ENCODE assay signal across 8 cellular contexts in genomic region chr9:128321343-128321742, GRCh38. TPM values are rescaled to one million over a fixed set of nuclear protein-coding genes. Genes with fewer than 3 reads are reported as not detected.
A peak's percentile ranks its signal among the peaks of the same experiment; 100 is the strongest.
DNase-seq lines count a peak whose midpoint lies in the region; ATAC-seq, FAIRE-seq and TF ChIP-seq lines count a peak whose summit lies in the region.

No MANE protein-coding gene starts in this region.

- CTCF ChIA-PET in naive thymus-derived CD4-positive, alpha-beta T cell (lab: Charles Lee), result interaction anchor here (0.7 to 1.2 kb wide), 2 partner anchors 13 to 50 kb away, joined by 3 to 4 read pairs; partner anchors contain the start of gene URM1

- peaks cover 0 to 5% (median 0%) of the 10 kb centered on the region in 11 donors for H3K9me3 Mint-ChIP-seq in naive thymus-derived CD4-positive, alpha-beta T cell

- H3K27ac Mint-ChIP-seq in naive thymus-derived CD4-positive, alpha-beta T cell, result peak overlapping the region in 3 of 9 donors; percentile 97 to 99 (median 98)

- DNase-seq in AG10803 (ENCODE audit: low read depth) (no peak), bronchial epithelial cell (ENCODE audit: low read depth) (no peak), NCI-H2081 (lab: John Stamatoyannopoulos, UW) (no peak)
- no peak for DNase-seq in naive thymus-derived CD4-positive, alpha-beta T cell
- DNase-seq in activated CD4-positive, alpha-beta T cell treated with anti-CD3 and anti-CD28 coated beads for 48 hours, result no peak

- ATAC-seq in naive thymus-derived CD4-positive, alpha-beta T cell, result no peak
- ATAC-seq in HG03521 (IDR thresholded peaks at IDR 0.05; ENCODE audit: unreplicated experiment), result no peak
- ATAC-seq in GM18502 (IDR thresholded peaks at IDR 0.05; ENCODE audit: poor library complexity, unreplicated experiment), result no peak

- no peak overlapping the region for H3K9ac ChIP-seq in KMS-11

- peaks cover 4 to 48% (median 29%) of the 10 kb centered on the region in 7 donors for H3K4me1 Mint-ChIP-seq in naive thymus-derived CD4-positive, alpha-beta T cell

- H4K20me1 ChIP-seq in KMS-11 (ENCODE audit: insufficient read depth), result no peaks in the 10 kb centered on the region

- H3K4me3 Mint-ChIP-seq in naive thymus-derived CD4-positive, alpha-beta T cell, result peak overlapping the region in 9 of 10 donors; percentile 82 to 97 (median 95)

- POLR2A ChIA-PET in naive thymus-derived CD4-positive, alpha-beta T cell (lab: Charles Lee), result interaction anchor here (1.0 to 1.4 kb wide), 3 partner anchors 14 to 230 kb away, joined by 3 to 4 read pairs (median 3); partner anchors contain the start of genes GOLGA2 and SWI5

- no peaks in the 10 kb centered on the region for H3K9me3 ChIP-seq in naive thymus-derived CD4-positive, alpha-beta T cell (ENCODE audit: control insufficient read depth in 2 of 3, low read length in 3 of 3)

- FAIRE-seq in bronchial epithelial cell (lab: Jason Lieb, UNC), result no peak

- peak overlapping the region; percentile 61 for H3K4me2 ChIP-seq in KMS-11

- H3K4me3 ChIP-seq in AG10803 (ENCODE audit: low read length), result peak overlapping the region; percentile 77
- no peak overlapping the region for H3K4me3 ChIP-seq in KMS-11 (IDR thresholded peaks at IDR 0.05; ENCODE audit: insufficient read depth, low read depth, low read length)
- peak overlapping the region; percentile 84 for H3K4me3 ChIP-seq in bronchial epithelial cell (ENCODE audit: low read depth, low read length)
- H3K4me3 ChIP-seq in naive thymus-derived CD4-positive, alpha-beta T cell (ENCODE audit: low read length), result no peak overlapping the region

- H3K4me1 ChIP-seq in KMS-11 (ENCODE audit: low read depth, poor library complexity, severe bottlenecking), result peaks cover 16% of the 10 kb centered on the region
- H3K4me1 ChIP-seq in naive thymus-derived CD4-positive, alpha-beta T cell (ENCODE audit: control insufficient read depth in 2 of 2, insufficient read depth in 2 of 2, low read length in 2 of 2), result peaks cover 10 to 13% of the 10 kb centered on the region in 2 donors

- TF ChIP-seq CTCF in AG10803 (conservative IDR thresholded peaks at IDR 0.05; ENCODE audit: low read length), result no peak
- no peak for TF ChIP-seq CTCF in KMS-11 (conservative IDR thresholded peaks at IDR 0.05; ENCODE audit: low read depth, low read length)
- TF ChIP-seq CTCF in bronchial epithelial cell (IDR thresholded peaks at IDR 0.05; ENCODE audit: insufficient read depth, low read length, severe bottlenecking), result no peak

- H3K27me3 Mint-ChIP-seq in naive thymus-derived CD4-positive, alpha-beta T cell, result peaks cover 0 to 2% (median 0%) of the 10 kb centered on the region in 5 donors

- H3K36me3 Mint-ChIP-seq in naive thymus-derived CD4-positive, alpha-beta T cell, result peaks cover 0 to 18% (median 4%) of the 10 kb centered on the region in 5 donors

- H3K27me3 ChIP-seq in KMS-11 (ENCODE audit: insufficient read depth, low read depth), result no peaks in the 10 kb centered on the region
- H3K27me3 ChIP-seq in bronchial epithelial cell (ENCODE audit: control insufficient read depth, insufficient read depth, low read length), result no peaks in the 10 kb centered on the region
- no peaks in the 10 kb centered on the region for H3K27me3 ChIP-seq in naive thymus-derived CD4-positive, alpha-beta T cell (ENCODE audit: control insufficient read depth in 2 of 2, insufficient read depth in 2 of 2, low read length in 2 of 2)

- no peak overlapping the region for H3K27ac ChIP-seq in KMS-11
- H3K27ac ChIP-seq in naive thymus-derived CD4-positive, alpha-beta T cell (ENCODE audit: low read depth, low read length), result peak overlapping the region; percentile 85

- peaks cover 29% of the 10 kb centered on the region for H3K79me2 ChIP-seq in KMS-11 (ENCODE audit: insufficient read depth, low read depth)

- no peak overlapping the region for H2AFZ ChIP-seq in KMS-11 (ENCODE audit: low read depth)

- H3K36me3 ChIP-seq in KMS-11 (ENCODE audit: insufficient read depth) (no peaks in the 10 kb centered on the region), bronchial epithelial cell (ENCODE audit: control insufficient read depth, insufficient read depth, low read length) (peaks cover 9% of the 10 kb centered on the region)
- H3K36me3 ChIP-seq in naive thymus-derived CD4-positive, alpha-beta T cell (ENCODE audit: control insufficient read depth in 2 of 3, insufficient read depth in 3 of 3, low read length in 3 of 3), result peaks cover 0 to 36% (median 11%) of the 10 kb centered on the region in 3 experiments

- intact Hi-C loops in naive thymus-derived CD4-positive, alpha-beta T cell (cut with micrococcal nuclease), result loop anchor here (5.0 kb wide), 4 partner anchors 129 to 626 kb away; partner anchors contain the start of genes CIZ1 (in 2 of the 2), CDK9 (in 1 of the 2), DOLK (in 1 of the 2) and NUP188 (in 1 of the 2)

RNA-seq across cellular contexts. Expression of gene TRUB2, which starts 0.9 kb away (rescaled TPM):
- 18.8 and 19.2 TPM in 2 replicates for total RNA-seq in bronchial epithelial cell
- 10 to 100 TPM; 11.5 to 27.2 (median 21.6) TPM for total RNA-seq in naive thymus-derived CD4-positive, alpha-beta T cell
- 10 to 100 TPM; 19.8 to 26.3 TPM for polyA plus RNA-seq in naive thymus-derived CD4-positive, alpha-beta T cell

RNA-seq across cellular contexts. Expression of gene COQ4, which starts 1.3 kb away (rescaled TPM):
- total RNA-seq in bronchial epithelial cell, result 24.7 and 28.8 TPM in 2 replicates
- total RNA-seq in naive thymus-derived CD4-positive, alpha-beta T cell, result 10 to 100 TPM; 32.9 to 47.2 (median 42.4) TPM
- 10 to 100 TPM; 29.6 to 30.3 TPM for polyA plus RNA-seq in naive thymus-derived CD4-positive, alpha-beta T cell

RNA-seq across cellular contexts. Expression of gene SLC27A4, which starts 19.0 kb away (rescaled TPM):
- 19.7 and 34.8 TPM in 2 replicates for total RNA-seq in bronchial epithelial cell
- 10 to 100 TPM in 4 of 5 experiments, 1 to 10 TPM in 1; 6.4 to 20.1 (median 12.1) TPM for total RNA-seq in naive thymus-derived CD4-positive, alpha-beta T cell
- polyA plus RNA-seq in naive thymus-derived CD4-positive, alpha-beta T cell, result 1 to 10 TPM; 6.1 to 7.3 TPM

RNA-seq across cellular contexts. Expression of gene SWI5, which starts 45.3 kb away (rescaled TPM):
- total RNA-seq in bronchial epithelial cell, result 30.0 and 30.7 TPM in 2 replicates
- total RNA-seq in naive thymus-derived CD4-positive, alpha-beta T cell, result 10 to 100 TPM in 2 of 5 experiments, 1 to 10 TPM in 3; 8.7 to 17.4 (median 9.8) TPM
- 10 to 100 TPM; 34.6 to 36.6 TPM for polyA plus RNA-seq in naive thymus-derived CD4-positive, alpha-beta T cell

RNA-seq across cellular contexts. Expression of gene GOLGA2, which starts 45.5 kb away (rescaled TPM):
- 54.8 and 70.9 TPM in 2 replicates for total RNA-seq in bronchial epithelial cell
- total RNA-seq in naive thymus-derived CD4-positive, alpha-beta T cell, result 10 to 100 TPM; 56.5 to 76.6 (median 70.6) TPM
- polyA plus RNA-seq in naive thymus-derived CD4-positive, alpha-beta T cell, result 1 to 10 TPM; 6.0 to 7.4 TPM

Comparison
In these comparisons a context has a peak if more than half of its experiments do, and no peak if none do; other contexts are left out.
1. H3K4me3 ChIP-seq: peak in AG10803 (single experiment) and bronchial epithelial cell (single experiment); none in KMS-11 (single experiment) and naive thymus-derived CD4-positive, alpha-beta T cell (single experiment).